In genomic region chr21:45865106-45865835, GRCh38 we compare ENCODE assay signal across 1 cellular context.
TF ChIP-seq lines count a peak whose summit lies in the region.

No MANE protein-coding gene starts in this region.

TF ChIP-seq in GM23338, 12 proteins besides CTCF, POLR2A, EP300 and RAD21 (continued from another document):
- TF ChIP-seq, protein P1, sequence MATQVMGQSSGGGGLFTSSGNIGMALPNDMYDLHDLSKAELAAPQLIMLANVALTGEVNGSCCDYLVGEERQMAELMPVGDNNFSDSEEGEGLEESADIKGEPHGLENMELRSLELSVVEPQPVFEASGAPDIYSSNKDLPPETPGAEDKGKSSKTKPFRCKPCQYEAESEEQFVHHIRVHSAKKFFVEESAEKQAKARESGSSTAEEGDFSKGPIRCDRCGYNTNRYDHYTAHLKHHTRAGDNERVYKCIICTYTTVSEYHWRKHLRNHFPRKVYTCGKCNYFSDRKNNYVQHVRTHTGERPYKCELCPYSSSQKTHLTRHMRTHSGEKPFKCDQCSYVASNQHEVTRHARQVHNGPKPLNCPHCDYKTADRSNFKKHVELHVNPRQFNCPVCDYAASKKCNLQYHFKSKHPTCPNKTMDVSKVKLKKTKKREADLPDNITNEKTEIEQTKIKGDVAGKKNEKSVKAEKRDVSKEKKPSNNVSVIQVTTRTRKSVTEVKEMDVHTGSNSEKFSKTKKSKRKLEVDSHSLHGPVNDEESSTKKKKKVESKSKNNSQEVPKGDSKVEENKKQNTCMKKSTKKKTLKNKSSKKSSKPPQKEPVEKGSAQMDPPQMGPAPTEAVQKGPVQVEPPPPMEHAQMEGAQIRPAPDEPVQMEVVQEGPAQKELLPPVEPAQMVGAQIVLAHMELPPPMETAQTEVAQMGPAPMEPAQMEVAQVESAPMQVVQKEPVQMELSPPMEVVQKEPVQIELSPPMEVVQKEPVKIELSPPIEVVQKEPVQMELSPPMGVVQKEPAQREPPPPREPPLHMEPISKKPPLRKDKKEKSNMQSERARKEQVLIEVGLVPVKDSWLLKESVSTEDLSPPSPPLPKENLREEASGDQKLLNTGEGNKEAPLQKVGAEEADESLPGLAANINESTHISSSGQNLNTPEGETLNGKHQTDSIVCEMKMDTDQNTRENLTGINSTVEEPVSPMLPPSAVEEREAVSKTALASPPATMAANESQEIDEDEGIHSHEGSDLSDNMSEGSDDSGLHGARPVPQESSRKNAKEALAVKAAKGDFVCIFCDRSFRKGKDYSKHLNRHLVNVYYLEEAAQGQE (IDR thresholded peaks at IDR 0.05; ENCODE audit: unreplicated experiment): no peak
- TF ChIP-seq STAT1 (IDR thresholded peaks at IDR 0.05; ENCODE audit: unreplicated experiment): no peak
- no peak for TF ChIP-seq ZNF462 (CRISPR knock-in tag; IDR thresholded peaks at IDR 0.05)
- TF ChIP-seq NANOG (IDR thresholded peaks at IDR 0.05; ENCODE audit: borderline replicate concordance): no peak
- no peak for TF ChIP-seq EZH2 (IDR thresholded peaks at IDR 0.05; ENCODE audit: low read depth, unreplicated experiment)
- no peak for TF ChIP-seq EZH2phosphoT487 (IDR thresholded peaks at IDR 0.05; ENCODE audit: unreplicated experiment)
